8 cellular contexts compared by ENCODE assay signal in genomic region chr20:57092112-57092899, GRCh38.
DNase-seq lines count a peak whose midpoint lies in the region; ATAC-seq, FAIRE-seq and TF ChIP-seq lines count a peak whose summit lies in the region.

No MANE protein-coding gene starts in this region.

- TF ChIP-seq CTCF in LNCaP clone FGC (IDR thresholded peaks at IDR 0.05; ENCODE audit: control insufficient read depth, extremely low read depth, insufficient read depth) = peak; percentile 91

- H3K4me3 ChIP-seq in LNCaP clone FGC (ENCODE audit: low read depth, low read length) = no peak overlapping the region

- H3K4me1 Mint-ChIP-seq in T-helper 17 cell = peaks cover 12% of the 10 kb centered on the region

- peak; percentile 72 for ATAC-seq in T-helper 17 cell
- ATAC-seq in GM18858 (IDR thresholded peaks at IDR 0.05; ENCODE audit: unreplicated experiment) = no peak

- in situ Hi-C loops in ACHN (cut with HindIII; ENCODE audit: low pct_ligation_motif_present, low pct_unique_long_range_greater_than_20kb, low sequenced_read_pairs) = no loop called here

- TF ChIP-seq POLR2A in GM12891 (IDR thresholded peaks at IDR 0.05; ENCODE audit: low read depth, low read length) = no peak

- peak overlapping the region; percentile 53 for H3K4me3 Mint-ChIP-seq in T-helper 17 cell

- peak; percentile 35 for FAIRE-seq in GM12891 (lab: Jason Lieb, UNC)

- no peak overlapping the region for H3K27ac Mint-ChIP-seq in T-helper 17 cell

- peaks cover 2% of the 10 kb centered on the region for H3K36me3 Mint-ChIP-seq in T-helper 17 cell (ENCODE audit: low read depth)

- DNase-seq in ACHN (peak; percentile 41), GM12891 (ENCODE audit: insufficient read length, low spot score) (peak; percentile 76), LNCaP clone FGC (ENCODE audit: low read depth) (no peak), T-helper 17 cell (peak in 2 of 3 donors; percentile 13 to 25), astrocyte of the hippocampus (ENCODE audit: low read depth, low spot score) (peak; percentile 77), iPS-NIHi11 (ENCODE audit: low spot score) (peak; percentile 93)
- peak; percentile 27 to 36 for DNase-seq in stimulated activated CD4-positive, alpha-beta T cell treated with anti-CD3 and anti-CD28 coated beads, Interleukin-1b, Interleukin-23, amount 100 ng/mL, for 4 hours (ENCODE audit: low read depth in 2 of 2)

- no peaks in the 10 kb centered on the region for H3K9me3 ChIP-seq in T-helper 17 cell (ENCODE audit: control insufficient read depth, low read length, poor library complexity, severe bottlenecking)

- H3K27me3 Mint-ChIP-seq in T-helper 17 cell = peaks cover 26% of the 10 kb centered on the region

TF ChIP-seq in GM12891, 5 proteins besides CTCF, POLR2A, EP300 and RAD21:
- TF ChIP-seq POU2F2 (IDR thresholded peaks at IDR 0.05; ENCODE audit: low read depth, low read length) (no peak), SPI1 (IDR thresholded peaks at IDR 0.05; ENCODE audit: low read depth, low read length) (no peak)
